22 cellular contexts compared by ENCODE assay signal in genomic region chr16:85654251-85655115, GRCh38. TPM values are rescaled to one million over a fixed set of nuclear protein-coding genes. Genes with fewer than 3 reads are reported as not detected.
DNase-seq lines count a peak whose midpoint lies in the region; ATAC-seq, FAIRE-seq and TF ChIP-seq lines count a peak whose summit lies in the region.
"Had no signal": no experiment of that assay in that cellular context is flagged by ENCODE, and none has a peak within 500 bp of the region (broad histone marks: within the 10 kb centered on the region; RNA-seq: fewer than 3 reads in every experiment).

No MANE protein-coding gene starts in this region.

- TF ChIP-seq EP300 in sigmoid colon (IDR thresholded peaks at IDR 0.05): no peak

- ATAC-seq in IMR-90 (ENCODE audit: low read depth): no peak
- ATAC-seq in GM19455 (IDR thresholded peaks at IDR 0.05; ENCODE audit: unreplicated experiment): no peak
- ATAC-seq in GM18502 (IDR thresholded peaks at IDR 0.05; ENCODE audit: poor library complexity, unreplicated experiment): no peak

- intact Hi-C loops in IMR-90 (cut with micrococcal nuclease): loop anchor here (5.0 kb wide), 1 partner anchor 63 kb away; no protein-coding TSS in a partner anchor
- intact Hi-C loops in kidney (cut with DNase I): no loop called here
- intact Hi-C loops in sigmoid colon (cut with DNase I): loop anchor here (5.0 kb wide), 1 partner anchor 63 kb away; no protein-coding TSS in a partner anchor

- TF ChIP-seq RAD21 in IMR-90 (IDR thresholded peaks at IDR 0.05; ENCODE audit: low read length): no peak

- peaks cover 58% of the 10 kb centered on the region for H3K36me3 ChIP-seq in IMR-90 (ENCODE audit: control insufficient read depth, insufficient read depth, low read length)
- peaks cover 24 to 44% of the 10 kb centered on the region in 2 donors for H3K36me3 ChIP-seq in kidney (ENCODE audit: control insufficient read depth in 1 of 2, insufficient read depth in 2 of 2, low read length in 2 of 2)
- H3K36me3 ChIP-seq in sigmoid colon: peaks cover 29 to 60% (median 52%) of the 10 kb centered on the region in 4 donors

- H3K9me1 ChIP-seq in IMR-90 (ENCODE audit: insufficient read depth, low read length): 0 out of 2 replicates have a peak, but pooled peaks cover 6% of the 10 kb centered on the region

- CTCF ChIA-PET in IMR-90 (lab: Yijun Ruan, JAX) (no interaction called here), RWPE1 (lab: Yijun Ruan, JAX) (interaction anchor here (1.0 kb wide), 1 partner anchor 38 kb away, joined by 4 read pairs; no protein-coding TSS in a partner anchor)

- H3K27ac ChIP-seq in IMR-90 (ENCODE audit: insufficient read depth, low read length) (no peak overlapping the region), RWPE1 (peak overlapping the region; percentile 72), kidney (ENCODE audit: low read depth in 2 of 2, low read length in 2 of 2) (no peak overlapping the region), sigmoid colon (peak overlapping the region in 3 of 4 donors; percentile 85 to 88 (median 87))
- H3K27ac ChIP-seq: HL-60, SK-N-MC had no signal

- H3K4me1 ChIP-seq in IMR-90 (ENCODE audit: control insufficient read depth, insufficient read depth, low read length) (peaks cover 14% of the 10 kb centered on the region), kidney (ENCODE audit: control insufficient read depth in 1 of 2, insufficient read depth in 1 of 2, low read depth in 1 of 2, low read length in 2 of 2) (peaks cover 3 to 26% of the 10 kb centered on the region in 2 donors), sigmoid colon (peaks cover 0 to 56% (median 45%) of the 10 kb centered on the region in 4 donors)

- H2AFZ ChIP-seq in IMR-90 (replicated peaks; ENCODE audit: low read length, poor library complexity): peak overlapping the region; percentile 32

- H2BK20ac ChIP-seq in IMR-90 (ENCODE audit: low read depth, low read length): no peak overlapping the region

- no peak overlapping the region for H3K14ac ChIP-seq in IMR-90 (replicated peaks; ENCODE audit: low read depth, low read length)

- BruUV-seq in IMR-90 (replicated peaks; lab: Mats Ljungman, UMichigan): no TSS peak

- FAIRE-seq in kidney (lab: Jason Lieb, UNC): no peak
- FAIRE-seq: GM12892, GM19239 had no signal

- in situ Hi-C loops in IMR-90 (cut with MboI; ENCODE audit: low sequenced_read_pairs): loop anchor here (5.0 kb wide), 1 partner anchor 63 kb away; no protein-coding TSS in a partner anchor

- no peaks in the 10 kb centered on the region for H3K9me3 ChIP-seq in IMR-90 (ENCODE audit: control insufficient read depth, insufficient read depth, low read length)
- no peaks in the 10 kb centered on the region for H3K9me3 ChIP-seq in kidney (ENCODE audit: control insufficient read depth in 1 of 2, low read length in 2 of 2)
- H3K9me3 ChIP-seq in sigmoid colon: no peaks in the 10 kb centered on the region
- H3K9me3 ChIP-seq: BLaER1 treated with 17β-estradiol and CSF1 and Interleukin-3, amounts not matched to agents 10 nM and 100 nM had no signal

- no peak overlapping the region for H3K4ac ChIP-seq in IMR-90 (ENCODE audit: low read depth, low read length)

- H3K56ac ChIP-seq in IMR-90 (ENCODE audit: extremely low read depth, insufficient read depth, low read length): no peak overlapping the region

- TF ChIP-seq POLR2A in IMR-90 (IDR thresholded peaks at IDR 0.05; ENCODE audit: low read depth, low read length): no peak
- no peak for TF ChIP-seq POLR2A in sigmoid colon (IDR thresholded peaks at IDR 0.05)

- H3K27me3 ChIP-seq in IMR-90 (ENCODE audit: control insufficient read depth, insufficient read depth, low read length) (no peaks in the 10 kb centered on the region), sigmoid colon (no peaks in the 10 kb centered on the region)

- WGBS in IMR-90 (ENCODE audit: extremely low coverage in 2 of 2, insufficient read length in 1 of 2), 2 experiments: 90% methylated on average over 10 of the region's 41 CpGs; no CpG with 5 or more reads in 1 of the 2 experiments
- WGBS in sigmoid colon, 2 donors: 94 to 95% methylated on average over 41 of the region's 41 CpGs

- H4K5ac ChIP-seq in IMR-90 (ENCODE audit: low read depth, low read length): no peak overlapping the region

- H2AK9ac ChIP-seq in IMR-90 (replicated peaks; ENCODE audit: low read depth, low read length, poor library complexity): peak overlapping the region; percentile 42

- peaks cover 11 to 25% of the 10 kb centered on the region in 2 experiments for H3K79me1 ChIP-seq in IMR-90 (ENCODE audit: low read depth in 1 of 2, low read length in 2 of 2)

- H3K18ac ChIP-seq in IMR-90 (ENCODE audit: low read depth, low read length): no peak overlapping the region

- DNase-seq in IMR-90: no peak
- DNase-seq in RWPE1 (ENCODE audit: low spot score): no peak
- DNase-seq in kidney: peak; percentile 77
- no peak for DNase-seq in sigmoid colon
- DNase-seq in Kasumi-1 (lab: John Stamatoyannopoulos, UW): no peak
- DNase-seq: ACHN, DMS153, MV-4-11, NCI-H1105 treated with DMSO at 0.1 percent for 48 hours, NCI-H2029 treated with DMSO at 0.1 percent for 48 hours, NCI-H345, NCI-H524 treated with DMSO at 0.1 percent for 48 hours, OCI-M1, SHP77 treated with DMSO at 0.1 percent for 48 hours, SW 1271 had no signal

- no peak overlapping the region for H2BK120ac ChIP-seq in IMR-90 (ENCODE audit: low read depth, low read length)

- H4K8ac ChIP-seq in IMR-90 (ENCODE audit: low read depth in 2 of 2, low read length in 2 of 2): no peak overlapping the region

- H3K4me2 ChIP-seq in IMR-90 (ENCODE audit: low read depth, low read length): no peak overlapping the region

- H3K9ac ChIP-seq in IMR-90 (ENCODE audit: low read depth, low read length): no peak overlapping the region
- no peak overlapping the region for H3K9ac ChIP-seq in kidney (ENCODE audit: low read length in 2 of 2)

- H3K4me3 ChIP-seq in IMR-90 (ENCODE audit: insufficient read depth, low read depth, low read length) (no peak overlapping the region), kidney (ENCODE audit: low read length in 2 of 2) (no peak overlapping the region), sigmoid colon (no peak overlapping the region)
- H3K4me3 ChIP-seq: BLaER1 treated with 17β-estradiol and CSF1 and Interleukin-3, amounts not matched to agents 10 nM and 100 nM; SK-N-MC had no signal

- peaks cover 49% of the 10 kb centered on the region for H4K20me1 ChIP-seq in IMR-90 (ENCODE audit: insufficient read depth, low read length)

- POLR2A ChIA-PET in IMR-90 (lab: Charles Lee; ENCODE audit: unreplicated experiment) (no interaction called here), RWPE1 (lab: Yijun Ruan, JAX; ENCODE audit: low non-redundant PET) (no interaction called here)

- dilution Hi-C loops in IMR-90 (cut with HindIII; ENCODE audit: low sequenced_read_pairs, unreplicated experiment): no loop called here

- 0 out of 2 replicates have a peak overlapping the region, but pooled peaks have one; percentile 8 for H2AK5ac ChIP-seq in IMR-90 (ENCODE audit: low read depth, low read length)

- TF ChIP-seq CTCF in IMR-90 (conservative IDR thresholded peaks at IDR 0.05; ENCODE audit: low read depth, low read length) (no peak), RWPE1 (conservative IDR thresholded peaks at IDR 0.05; ENCODE audit: low read depth) (no peak), kidney (IDR thresholded peaks at IDR 0.05; ENCODE audit: borderline replicate concordance, extremely low read depth, insufficient read depth) (no peak), sigmoid colon (IDR thresholded peaks at IDR 0.05) (no peak)

- H2BK15ac ChIP-seq in IMR-90 (ENCODE audit: low read depth, low read length): no peak overlapping the region

- no peak overlapping the region for H3K23ac ChIP-seq in IMR-90 (ENCODE audit: low read depth, low read length)

- H4K91ac ChIP-seq in IMR-90 (ENCODE audit: insufficient read depth, low read depth, low read length): no peak overlapping the region

- no peak overlapping the region for H2BK5ac ChIP-seq in IMR-90 (ENCODE audit: low read depth, low read length, poor library complexity, severe bottlenecking)

TF ChIP-seq in IMR-90, 13 proteins besides CTCF, POLR2A, EP300 and RAD21 (continues in another document):
- TF ChIP-seq RFX5 (IDR thresholded peaks at IDR 0.05; ENCODE audit: low read depth, low read length) (no peak), CEBPB (IDR thresholded peaks at IDR 0.05; ENCODE audit: low read depth, low read length) (no peak), BHLHE40 (IDR thresholded peaks at IDR 0.05; ENCODE audit: low read depth, low read length) (no peak)
- TF ChIP-seq, protein P1, sequence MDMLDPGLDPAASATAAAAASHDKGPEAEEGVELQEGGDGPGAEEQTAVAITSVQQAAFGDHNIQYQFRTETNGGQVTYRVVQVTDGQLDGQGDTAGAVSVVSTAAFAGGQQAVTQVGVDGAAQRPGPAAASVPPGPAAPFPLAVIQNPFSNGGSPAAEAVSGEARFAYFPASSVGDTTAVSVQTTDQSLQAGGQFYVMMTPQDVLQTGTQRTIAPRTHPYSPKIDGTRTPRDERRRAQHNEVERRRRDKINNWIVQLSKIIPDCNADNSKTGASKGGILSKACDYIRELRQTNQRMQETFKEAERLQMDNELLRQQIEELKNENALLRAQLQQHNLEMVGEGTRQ (IDR thresholded peaks at IDR 0.05; ENCODE audit: low read depth, low read length): no peak
- TF ChIP-seq, protein P2, sequence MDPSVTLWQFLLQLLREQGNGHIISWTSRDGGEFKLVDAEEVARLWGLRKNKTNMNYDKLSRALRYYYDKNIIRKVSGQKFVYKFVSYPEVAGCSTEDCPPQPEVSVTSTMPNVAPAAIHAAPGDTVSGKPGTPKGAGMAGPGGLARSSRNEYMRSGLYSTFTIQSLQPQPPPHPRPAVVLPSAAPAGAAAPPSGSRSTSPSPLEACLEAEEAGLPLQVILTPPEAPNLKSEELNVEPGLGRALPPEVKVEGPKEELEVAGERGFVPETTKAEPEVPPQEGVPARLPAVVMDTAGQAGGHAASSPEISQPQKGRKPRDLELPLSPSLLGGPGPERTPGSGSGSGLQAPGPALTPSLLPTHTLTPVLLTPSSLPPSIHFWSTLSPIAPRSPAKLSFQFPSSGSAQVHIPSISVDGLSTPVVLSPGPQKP (IDR thresholded peaks at IDR 0.05; ENCODE audit: borderline replicate concordance, low read depth, low read length): no peak

RNA-seq across cellular contexts. Expression of gene GINS2, which starts 34.3 kb away (rescaled TPM):
- total RNA-seq in IMR-90 (2012; rRNA removed) (12.8 and 13.4 TPM in 2 replicates), kidney (0.88 TPM), sigmoid colon (under 1 TPM in 3 of 4 donors, not detected in 1; 0.16 to 0.54 (median 0.36) TPM)
- polyA plus RNA-seq in IMR-90 (2012; rRNA removed) (11.3 and 12.0 TPM in 2 replicates), kidney (ENCODE audit: insufficient read depth, low read depth, low replicate concordance) (0.97 TPM), sigmoid colon (1 to 10 TPM; 1.8 to 9.6 (median 5.3) TPM)
- polyA plus RNA-seq in IMR-90 (2012; cell fraction: cytosol; rRNA removed): 4.0 and 9.5 TPM in 2 replicates
- polyA plus RNA-seq in IMR-90 (2012; cell fraction: nucleus; rRNA removed; ENCODE audit: low replicate concordance): 1.7 and 3.6 TPM in 2 replicates

RNA-seq across cellular contexts. Expression of gene GSE1, which starts 41.4 kb away (rescaled TPM):
- total RNA-seq in IMR-90 (2012; rRNA removed) (9.4 and 14.9 TPM in 2 replicates), kidney (92.8 TPM), sigmoid colon (10 to 100 TPM; 30.8 to 76.7 (median 47.3) TPM)
- polyA plus RNA-seq in IMR-90 (2012; rRNA removed) (25.5 and 30.8 TPM in 2 replicates), kidney (ENCODE audit: insufficient read depth, low read depth, low replicate concordance) (9.5 TPM), sigmoid colon (10 to 100 TPM; 12.0 to 49.5 (median 19.4) TPM)
- 17.0 and 25.6 TPM in 2 replicates for polyA plus RNA-seq in IMR-90 (2012; cell fraction: cytosol; rRNA removed)
- polyA plus RNA-seq in IMR-90 (2012; cell fraction: nucleus; rRNA removed; ENCODE audit: low replicate concordance): 79.5 and 93.9 TPM in 2 replicates

Comparison
In these comparisons a context has a peak if more than half of its experiments do, and no peak if none do; other contexts are left out.
1. H3K27ac ChIP-seq: peak in RWPE1 (single experiment) and sigmoid colon (3 of 4); none in IMR-90 (single experiment) and kidney (0 of 2).